ENCODE assay signal across 6 cellular contexts in the genomic region with DNA sequence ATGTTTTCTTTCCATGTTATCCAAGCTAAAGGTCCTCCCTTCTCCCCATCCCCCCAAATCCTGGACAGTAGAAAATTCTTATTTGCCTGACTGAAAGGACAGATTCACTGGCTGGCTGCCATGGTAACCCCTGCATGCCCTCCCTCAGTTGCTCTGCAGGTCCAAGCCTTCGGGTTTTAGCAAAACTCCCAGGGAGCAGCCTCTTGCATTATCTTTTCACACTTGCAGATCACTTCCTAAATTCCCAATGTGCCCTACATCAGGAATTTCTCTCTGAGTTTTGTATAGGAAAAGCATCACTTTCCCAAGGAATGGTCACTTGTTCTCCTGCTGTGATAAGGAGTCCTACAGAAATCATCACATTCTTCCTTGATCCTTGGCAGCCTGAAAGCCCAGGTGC.
"Had no signal": no experiment of that assay in that cellular context is flagged by ENCODE, and none has a peak within 500 bp of the region (broad histone marks: within the 10 kb centered on the region; RNA-seq: fewer than 3 reads in every experiment).

No MANE protein-coding gene starts in this region.

- H3K27ac Mint-ChIP-seq: IgD-negative memory B cell had no signal

- ATAC-seq: HepG2, K562 had no signal

- H3K4me3 Mint-ChIP-seq: IgD-negative memory B cell had no signal

- H3K27ac ChIP-seq: HL-60 had no signal

- H3K4me3 ChIP-seq: K562 had no signal

- DNase-seq: IMR-90, KBM-7 had no signal
